In the genomic region with DNA sequence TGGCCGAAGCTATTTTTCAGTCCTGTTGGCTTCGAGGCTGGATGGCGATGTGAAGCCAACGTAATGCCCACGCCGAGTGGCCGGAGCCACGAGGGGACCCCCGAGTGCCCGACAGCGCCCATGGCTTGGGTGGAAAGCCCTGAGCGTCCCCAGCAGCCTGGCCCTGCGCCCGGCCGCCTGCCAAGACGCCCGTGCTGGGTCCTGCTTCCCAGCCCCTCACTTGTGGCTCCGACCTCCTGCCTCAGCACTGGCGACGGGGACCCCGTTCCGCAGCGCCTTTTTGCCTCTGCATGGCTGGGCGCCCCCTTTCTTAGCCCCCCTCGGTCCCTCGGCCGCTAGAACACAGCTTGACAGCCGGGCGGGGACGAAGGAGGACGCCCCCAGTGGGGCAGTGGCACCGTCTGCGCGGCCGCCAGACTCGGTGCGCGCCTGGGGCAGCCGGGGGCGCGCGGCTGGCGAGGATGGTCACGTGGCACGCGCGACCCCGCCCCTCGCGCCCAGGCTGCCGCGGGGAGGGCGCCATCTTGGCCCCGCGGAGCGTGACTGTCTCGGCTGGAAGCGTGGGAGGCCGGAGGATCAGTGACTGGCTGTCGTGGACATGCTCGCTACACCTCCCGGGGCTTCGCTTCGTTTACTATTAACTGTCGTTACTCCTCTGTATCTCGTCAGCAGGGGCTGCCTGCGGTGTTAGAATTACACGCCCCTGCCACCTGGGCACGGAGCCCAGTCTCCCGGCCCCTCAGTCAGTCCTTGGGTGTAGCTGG, we compare ENCODE assay signal across 8 cellular contexts. TPM values are rescaled to one million over a fixed set of nuclear protein-coding genes. Genes with fewer than 3 reads are reported as not detected.
DNase-seq lines count a peak whose midpoint lies in the region; ATAC-seq and TF ChIP-seq lines count a peak whose summit lies in the region.

No MANE protein-coding gene starts in this region.

- H3K4me3 Mint-ChIP-seq in activated T-cell treated with anti-CD3 and anti-CD28 coated beads, Interleukin-2, amount 50 U/mL, for 24 hours, result peak overlapping the region; percentile 78

- no peaks in the 10 kb centered on the region for H3K9me3 Mint-ChIP-seq in activated T-cell treated with anti-CD3 and anti-CD28 coated beads, Interleukin-2, amount 50 U/mL, for 24 hours

- peak; percentile 85 for ATAC-seq in GM19328 (IDR thresholded peaks at IDR 0.05; ENCODE audit: unreplicated experiment)
- peak; percentile 77 for ATAC-seq in HG03457 (IDR thresholded peaks at IDR 0.05; ENCODE audit: unreplicated experiment)
- peak; percentile 92 for ATAC-seq in esophagus mucosa

- peaks cover 5 to 10% of the 10 kb centered on the region in 2 donors for H3K4me1 ChIP-seq in muscle layer of duodenum (ENCODE audit: control insufficient read depth in 1 of 2, insufficient read depth in 2 of 2, low read length in 2 of 2)

- H3K4me3 ChIP-seq in muscle layer of duodenum (ENCODE audit: low read depth in 1 of 2, low read length in 2 of 2), result peak overlapping the region; percentile 79 to 85

- no peaks in the 10 kb centered on the region for H3K36me3 ChIP-seq in muscle layer of duodenum (ENCODE audit: control insufficient read depth in 1 of 2, insufficient read depth in 2 of 2, low read length in 2 of 2)

- peaks cover 30% of the 10 kb centered on the region for H3K4me1 Mint-ChIP-seq in activated T-cell treated with anti-CD3 and anti-CD28 coated beads, Interleukin-2, amount 50 U/mL, for 24 hours (ENCODE audit: low read depth)

- H3K27ac Mint-ChIP-seq in activated T-cell treated with anti-CD3 and anti-CD28 coated beads, Interleukin-2, amount 50 U/mL, for 24 hours, result peak overlapping the region; percentile 85

- peaks cover 9% of the 10 kb centered on the region for H3K27me3 ChIP-seq in muscle layer of duodenum (ENCODE audit: low read depth, low read length)

- DNase-seq in NOMO-1 treated with dmso at 0.1 percent for 144 hours (lab: John Stamatoyannopoulos, UW; ENCODE audit: unreplicated experiment), result peak; percentile 24
- DNase-seq in activated T-cell treated with anti-CD3 and anti-CD28 coated beads, Interleukin-2, amount 50 U/mL, for 24 hours, result peak; percentile 91
- DNase-seq in stimulated activated CD8-positive, alpha-beta memory T cell treated with anti-CD3 and anti-CD28 coated beads, Interleukin-7, amount 100 ng/mL, for 24 hours (ENCODE audit: low read depth), result peak; percentile 65

- H3K9me3 ChIP-seq in muscle layer of duodenum (ENCODE audit: control insufficient read depth in 1 of 2, low read length in 2 of 2), result no peaks in the 10 kb centered on the region

- 0 out of 2 replicates have a peak, but pooled peaks have one; percentile 12 for TF ChIP-seq CTCF in C4-2B (conservative IDR thresholded peaks at IDR 0.05)

- peaks cover 3% of the 10 kb centered on the region for H3K36me3 Mint-ChIP-seq in activated T-cell treated with anti-CD3 and anti-CD28 coated beads, Interleukin-2, amount 50 U/mL, for 24 hours (ENCODE audit: low read depth)

- H3K27me3 Mint-ChIP-seq in activated T-cell treated with anti-CD3 and anti-CD28 coated beads, Interleukin-2, amount 50 U/mL, for 24 hours, result peaks cover 28% of the 10 kb centered on the region

- peak overlapping the region; percentile 76 for H3K27ac ChIP-seq in C4-2B
- peak overlapping the region; percentile 73 for H3K27ac ChIP-seq in muscle layer of duodenum (ENCODE audit: low read length)

RNA-seq across cellular contexts. Expression of gene GPR176, which starts 0.6 kb away (rescaled TPM):
- 0.40 TPM for total RNA-seq in esophagus mucosa

RNA-seq across cellular contexts. Expression of gene EIF2AK4, which starts 13.2 kb away (rescaled TPM):
- total RNA-seq in esophagus mucosa, result 17.4 TPM

Comparison
In these comparisons a context has a peak if more than half of its experiments do, and no peak if none do; other contexts are left out.
1. Peak in every context shown above with its lines: DNase-seq, ATAC-seq, H3K4me3 ChIP-seq and H3K27ac ChIP-seq.
2. DNase-seq: peak in every context shown above with its lines; median percentile 91 in activated T-cell treated with anti-CD3 and anti-CD28 coated beads, Interleukin-2, amount 50 U/mL, for 24 hours; 65 in stimulated activated CD8-positive, alpha-beta memory T cell treated with anti-CD3 and anti-CD28 coated beads, Interleukin-7, amount 100 ng/mL, for 24 hours; 24 in NOMO-1 treated with dmso at 0.1 percent for 144 hours.